In the genomic region with DNA sequence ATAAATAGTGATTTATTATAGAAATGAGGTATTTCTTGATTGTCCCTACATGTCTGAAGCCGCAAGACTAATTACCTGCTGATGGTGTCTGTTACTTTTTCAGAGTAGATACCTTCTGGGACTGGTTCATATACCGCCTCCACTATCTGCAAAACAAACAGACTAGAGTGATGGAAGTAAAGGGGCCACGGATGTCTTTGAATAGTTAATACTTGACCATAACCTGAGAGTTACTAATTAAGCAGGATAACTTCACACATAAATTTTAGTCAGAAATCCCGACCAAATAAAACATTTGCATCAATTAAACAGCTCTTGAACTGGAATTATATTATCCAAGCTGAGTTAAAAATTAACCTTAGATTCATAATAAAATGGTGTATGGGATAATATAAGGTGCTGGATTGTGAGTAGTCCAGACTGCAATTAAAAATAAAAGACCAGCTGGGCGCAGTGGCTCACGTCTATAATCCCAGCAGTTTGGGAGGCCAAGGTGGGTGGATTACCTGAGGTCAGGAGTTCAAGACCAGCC, we compare ENCODE assay signal across 30 cellular contexts.
"Had no signal": no experiment of that assay in that cellular context is flagged by ENCODE, and none has a peak within 500 bp of the region (broad histone marks: within the 10 kb centered on the region; RNA-seq: fewer than 3 reads in every experiment).

No MANE protein-coding gene starts in this region.

- H3K9me3 Mint-ChIP-seq: activated naive CD4-positive, alpha-beta T cell treated with anti-CD3 and anti-CD28 coated beads, Interleukin-2, amount 50 U/mL, for 24 hours; activated T-helper 2 cell treated with anti-CD3 and anti-CD28 coated beads, Interferon-gamma antibody, Interleukin-2, Interleukin-4, amounts not matched to agents 10 μg/mL and 5 μg/mL and 100 μg/mL, durations not matched to agents 14 hours and 24 hours and 36 hours had no signal

- H3K36me3 Mint-ChIP-seq: activated CD8-positive, alpha-beta memory T cell treated with anti-CD3 and anti-CD28 coated beads, Interleukin-2, amount 10 ng/mL, durations not matched to agents 7 days and 5 days; activated naive CD4-positive, alpha-beta T cell treated with anti-CD3 and anti-CD28 coated beads, Interleukin-2, amount 50 U/mL, for 24 hours; stimulated activated memory B cell treated with anti-CD40 and anti-IgM and Interleukin-4, amounts not matched to agents 10 μg/mL and 1 μg/mL and 100 μg/mL, for 72 hours had no signal

- H3K9me3 ChIP-seq: gastrocnemius medialis, ovary, prostate gland, sigmoid colon, upper lobe of left lung, vagina had no signal

- FAIRE-seq: islet of Langerhans had no signal

- H3K4me1 ChIP-seq: gastrocnemius medialis, prostate gland, sigmoid colon, upper lobe of left lung, vagina had no signal

- H3K4me1 Mint-ChIP-seq: activated CD8-positive, alpha-beta memory T cell treated with anti-CD3 and anti-CD28 coated beads, Interleukin-2, amount 10 ng/mL, durations not matched to agents 7 days and 5 days; activated naive CD4-positive, alpha-beta T cell treated with anti-CD3 and anti-CD28 coated beads, Interleukin-2, amount 50 U/mL, for 24 hours; stimulated activated memory B cell treated with anti-CD40 and anti-IgM and Interleukin-4, amounts not matched to agents 10 μg/mL and 1 μg/mL and 100 μg/mL, for 72 hours; stimulated activated naive CD8-positive, alpha-beta T cell treated with anti-CD3 and anti-CD28 coated beads, Interleukin-15, amount 100 ng/mL, for 72 hours had no signal

- H3K4me3 Mint-ChIP-seq: activated CD8-positive, alpha-beta memory T cell treated with anti-CD3 and anti-CD28 coated beads, Interleukin-2, amount 10 ng/mL, durations not matched to agents 7 days and 5 days; activated CD8-positive, alpha-beta T cell treated with anti-CD3 and anti-CD28 coated beads, Interleukin-2, amount 10 ng/mL, durations not matched to agents 7 days and 5 days; activated naive CD4-positive, alpha-beta T cell treated with anti-CD3 and anti-CD28 coated beads, Interleukin-2, amount 50 U/mL, for 24 hours; stimulated activated memory B cell treated with anti-CD40 and anti-IgM and Interleukin-4, amounts not matched to agents 10 μg/mL and 1 μg/mL and 100 μg/mL, for 72 hours; stimulated activated naive CD8-positive, alpha-beta T cell treated with anti-CD3 and anti-CD28 coated beads, Interleukin-15, amount 100 ng/mL, for 72 hours; WTC11 had no signal

- H3K4me3 ChIP-seq: coronary artery, dorsolateral prefrontal cortex, gastrocnemius medialis, ovary, prostate gland, sigmoid colon, smooth muscle cell, upper lobe of left lung, vagina had no signal

- DNase-seq: activated CD4-positive, alpha-beta T cell treated with anti-CD3 and anti-CD28 coated beads for 1 hour; activated CD4-positive, alpha-beta T cell treated with anti-CD3 and anti-CD28 coated beads, Interleukin-2, amount 50 U/mL, for 1 hour; activated CD8-positive, alpha-beta memory T cell treated with anti-CD3 and anti-CD28 coated beads, Interleukin-2, amount 10 ng/mL, durations not matched to agents 7 days and 5 days; activated CD8-positive, alpha-beta T cell treated with anti-CD3 and anti-CD28 coated beads, Interleukin-2, amount 10 ng/mL, durations not matched to agents 7 days and 5 days; activated T-cell treated with anti-CD3 and anti-CD28 coated beads, Interleukin-2, amount 50 U/mL, for 48 hours; dorsolateral prefrontal cortex; effector memory CD4-positive, alpha-beta T cell; erythroblast; gastrocnemius medialis; glutamatergic neuron; left cardiac atrium; mesenchymal stem cell; ovary; sigmoid colon; stimulated activated CD4-positive, alpha-beta T cell treated with anti-CD3 and anti-CD28 coated beads, Interleukin-1b, Interleukin-23, amount 100 ng/mL, for 48 hours; stimulated activated CD4-positive, alpha-beta T cell treated with anti-CD3 and anti-CD28 coated beads, Interleukin-4, amount 100 ng/mL, for 4 hours; stimulated activated CD8-positive, alpha-beta memory T cell treated with anti-CD3 and anti-CD28 coated beads, Interleukin-4, amount 100 ng/mL, for 48 hours; stimulated activated naive CD8-positive, alpha-beta T cell treated with anti-CD3 and anti-CD28 coated beads, Interleukin-15, amount 100 ng/mL, for 72 hours; substantia nigra; T-helper 2 cell; upper lobe of left lung had no signal

- H3K36me3 ChIP-seq: gastrocnemius medialis, ovary, prostate gland, upper lobe of left lung, vagina had no signal

- H3K27ac Mint-ChIP-seq: activated CD8-positive, alpha-beta memory T cell treated with anti-CD3 and anti-CD28 coated beads, Interleukin-2, amount 10 ng/mL, durations not matched to agents 7 days and 5 days; activated CD8-positive, alpha-beta T cell treated with anti-CD3 and anti-CD28 coated beads, Interleukin-2, amount 10 ng/mL, durations not matched to agents 7 days and 5 days; activated naive CD4-positive, alpha-beta T cell treated with anti-CD3 and anti-CD28 coated beads, Interleukin-2, amount 50 U/mL, for 24 hours; activated T-helper 2 cell treated with anti-CD3 and anti-CD28 coated beads, Interferon-gamma antibody, Interleukin-2, Interleukin-4, amounts not matched to agents 10 μg/mL and 5 μg/mL and 100 μg/mL, durations not matched to agents 14 hours and 24 hours and 36 hours; stimulated activated memory B cell treated with anti-CD40 and anti-IgM and Interleukin-4, amounts not matched to agents 10 μg/mL and 1 μg/mL and 100 μg/mL, for 72 hours; stimulated activated naive CD8-positive, alpha-beta T cell treated with anti-CD3 and anti-CD28 coated beads, Interleukin-15, amount 100 ng/mL, for 72 hours; WTC11 had no signal

- H3K27me3 Mint-ChIP-seq: activated CD8-positive, alpha-beta memory T cell treated with anti-CD3 and anti-CD28 coated beads, Interleukin-2, amount 10 ng/mL, durations not matched to agents 7 days and 5 days; stimulated activated memory B cell treated with anti-CD40 and anti-IgM and Interleukin-4, amounts not matched to agents 10 μg/mL and 1 μg/mL and 100 μg/mL, for 72 hours; stimulated activated naive CD8-positive, alpha-beta T cell treated with anti-CD3 and anti-CD28 coated beads, Interleukin-15, amount 100 ng/mL, for 72 hours had no signal

- H3K27ac ChIP-seq: coronary artery, dorsolateral prefrontal cortex, gastrocnemius medialis, ovary, prostate gland, sigmoid colon, upper lobe of left lung, vagina had no signal

- ATAC-seq: activated CD8-positive, alpha-beta memory T cell treated with anti-CD3 and anti-CD28 coated beads, Interleukin-2, amount 10 ng/mL, durations not matched to agents 7 days and 5 days; activated CD8-positive, alpha-beta T cell treated with anti-CD3 and anti-CD28 coated beads, Interleukin-2, amount 10 ng/mL, durations not matched to agents 7 days and 5 days; gastrocnemius medialis; left cardiac atrium; stimulated activated memory B cell treated with anti-CD40 and anti-IgM and Interleukin-4, amounts not matched to agents 10 μg/mL and 1 μg/mL and 100 μg/mL, for 72 hours; stimulated activated naive CD8-positive, alpha-beta T cell treated with anti-CD3 and anti-CD28 coated beads, Interleukin-15, amount 100 ng/mL, for 72 hours; WTC11 had no signal

- H3K27me3 ChIP-seq: dorsolateral prefrontal cortex, gastrocnemius medialis, ovary, sigmoid colon, upper lobe of left lung, vagina had no signal
